ENCODE assay signal across 29 cellular contexts in the genomic region with DNA sequence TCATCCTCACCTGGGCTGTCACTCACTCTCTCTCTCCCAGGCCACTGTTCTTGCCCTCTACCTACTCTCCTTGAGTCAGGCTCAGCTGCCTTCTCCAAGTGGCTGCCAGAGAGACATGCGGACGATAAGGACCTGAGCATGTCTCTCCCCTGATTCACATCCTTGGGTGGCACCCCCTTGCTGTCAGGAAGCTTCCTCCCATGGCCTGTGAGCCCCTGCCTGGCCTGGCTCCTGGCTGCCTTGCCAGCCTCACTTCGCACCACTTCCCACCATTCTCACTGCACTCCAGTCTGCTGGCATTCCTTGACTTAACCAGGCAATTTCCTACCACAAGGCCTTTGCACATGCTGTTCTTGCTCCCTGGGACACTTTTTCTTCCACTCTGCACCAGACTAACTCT. TPM values are rescaled to one million over a fixed set of nuclear protein-coding genes. Genes with fewer than 3 reads are reported as not detected.
DNase-seq lines count a peak whose midpoint lies in the region; ATAC-seq, FAIRE-seq and TF ChIP-seq lines count a peak whose summit lies in the region.
"Had no signal": no experiment of that assay in that cellular context is flagged by ENCODE, and none has a peak within 500 bp of the region (broad histone marks: within the 10 kb centered on the region; RNA-seq: fewer than 3 reads in every experiment).

No MANE protein-coding gene starts in this region.

- TF ChIP-seq RAD21 in Ishikawa (IDR thresholded peaks at IDR 0.05; ENCODE audit: low read depth): no peak

- H3K36me3 Mint-ChIP-seq in osteocyte (ENCODE audit: unreplicated experiment): no peaks in the 10 kb centered on the region
- H3K36me3 Mint-ChIP-seq in T-cell: no peaks in the 10 kb centered on the region
- H3K36me3 Mint-ChIP-seq: CD4-positive, alpha-beta memory T cell; memory B cell; naive thymus-derived CD8-positive, alpha-beta T cell had no signal

- CTCF ChIA-PET in T-cell (lab: Charles Lee): no interaction called here

- FAIRE-seq in bronchial epithelial cell (lab: Jason Lieb, UNC): peak; percentile 97
- FAIRE-seq: small intestine had no signal

- TF ChIP-seq EP300 in Ishikawa (IDR thresholded peaks at IDR 0.05; ENCODE audit: borderline replicate concordance): no peak

- H3K27me3 Mint-ChIP-seq in osteocyte (ENCODE audit: unreplicated experiment) (no peaks in the 10 kb centered on the region), T-cell (peaks cover 11 to 15% of the 10 kb centered on the region in 2 donors)

- POLR2A ChIA-PET in T-cell (lab: Charles Lee): no interaction called here

- H3K4me3 Mint-ChIP-seq in osteocyte (ENCODE audit: unreplicated experiment): no peak overlapping the region
- no peak overlapping the region for H3K4me3 Mint-ChIP-seq in T-cell
- H3K4me3 Mint-ChIP-seq: activated CD4-positive, alpha-beta T cell treated with anti-CD3 and anti-CD28 coated beads, Interleukin-2, amount 10 ng/mL, durations not matched to agents 24 days and 14 days; CD4-positive, alpha-beta memory T cell; endodermal cell; memory B cell; naive thymus-derived CD8-positive, alpha-beta T cell; stimulated activated naive CD8-positive, alpha-beta T cell treated with anti-CD3 and anti-CD28 coated beads, Interleukin-15, amount 100 ng/mL, for 72 hours had no signal

- no peaks in the 10 kb centered on the region for H3K9me3 Mint-ChIP-seq in osteocyte (ENCODE audit: unreplicated experiment)
- no peaks in the 10 kb centered on the region for H3K9me3 Mint-ChIP-seq in T-cell
- H3K9me3 Mint-ChIP-seq: activated CD4-positive, alpha-beta T cell treated with anti-CD3 and anti-CD28 coated beads, Interleukin-2, amount 10 ng/mL, durations not matched to agents 24 days and 14 days; CD4-positive, alpha-beta memory T cell; endodermal cell; memory B cell; naive thymus-derived CD8-positive, alpha-beta T cell; stimulated activated naive CD8-positive, alpha-beta T cell treated with anti-CD3 and anti-CD28 coated beads, Interleukin-15, amount 100 ng/mL, for 72 hours had no signal

- H3K27ac Mint-ChIP-seq in osteocyte (ENCODE audit: unreplicated experiment) (peak overlapping the region; percentile 94), T-cell (no peak overlapping the region)
- H3K27ac Mint-ChIP-seq: activated CD4-positive, alpha-beta T cell treated with anti-CD3 and anti-CD28 coated beads, Interleukin-2, amount 10 ng/mL, durations not matched to agents 24 days and 14 days; CD4-positive, alpha-beta memory T cell; endodermal cell; memory B cell; stimulated activated naive CD8-positive, alpha-beta T cell treated with anti-CD3 and anti-CD28 coated beads, Interleukin-15, amount 100 ng/mL, for 72 hours had no signal

- TF ChIP-seq CTCF in bronchial epithelial cell (IDR thresholded peaks at IDR 0.05; ENCODE audit: insufficient read depth, low read length, severe bottlenecking) (peak; percentile 5), osteocyte (IDR thresholded peaks at IDR 0.05) (no peak)

- intact Hi-C loops in left ventricle myocardium superior (cut with micrococcal nuclease): no loop called here

- no peaks in the 10 kb centered on the region for H3K36me3 ChIP-seq in bronchial epithelial cell (ENCODE audit: control insufficient read depth, insufficient read depth, low read length)

- H3K27me3 ChIP-seq in bronchial epithelial cell (ENCODE audit: control insufficient read depth, insufficient read depth, low read length): no peaks in the 10 kb centered on the region
- H3K27me3 ChIP-seq: hepatocyte had no signal

- DNase-seq in A172 (ENCODE audit: low spot score) (peak; percentile 81), bronchial epithelial cell (ENCODE audit: low read depth) (peak; percentile 89), osteocyte (ENCODE audit: extremely low spot score, unreplicated experiment) (no peak), T-cell (no peak), CD1c-positive myeloid dendritic cell (ENCODE audit: extremely low spot score) (no peak), Ammon's horn (ENCODE audit: low spot score) (no peak), left ventricle myocardium superior (no peak)
- DNase-seq: ACHN; activated CD4-positive, alpha-beta T cell treated with anti-CD3 and anti-CD28 coated beads, Interleukin-2, amount 10 ng/mL, durations not matched to agents 24 days and 14 days; activated gamma-delta T cell; amniotic stem cell; DMS53; endodermal cell; islet precursor cell; Karpas-422; NCI-H1105; NCI-H2107; NCI-H524; small intestine; stimulated activated CD4-positive, alpha-beta T cell treated with anti-CD3 and anti-CD28 coated beads, Interleukin-4, amount 100 ng/mL, for 1 hour; stimulated activated naive CD8-positive, alpha-beta T cell treated with anti-CD3 and anti-CD28 coated beads, Interleukin-15, amount 100 ng/mL, for 72 hours had no signal

- ATAC-seq in T-cell (replicated peaks in 1 of 4) (no peak), left ventricle myocardium superior (no peak)
- ATAC-seq: naive thymus-derived CD8-positive, alpha-beta T cell; stimulated activated naive CD8-positive, alpha-beta T cell treated with anti-CD3 and anti-CD28 coated beads, Interleukin-15, amount 100 ng/mL, for 72 hours had no signal

- H3K4me3 ChIP-seq in bronchial epithelial cell (ENCODE audit: low read depth, low read length): no peak overlapping the region
- H3K4me3 ChIP-seq: hepatocyte had no signal

- peaks cover 48% of the 10 kb centered on the region for H3K4me1 Mint-ChIP-seq in osteocyte (ENCODE audit: unreplicated experiment)
- no peaks in the 10 kb centered on the region for H3K4me1 Mint-ChIP-seq in T-cell

TF ChIP-seq in Ishikawa, 13 proteins besides CTCF, POLR2A, EP300 and RAD21:
- TF ChIP-seq, protein P1, sequence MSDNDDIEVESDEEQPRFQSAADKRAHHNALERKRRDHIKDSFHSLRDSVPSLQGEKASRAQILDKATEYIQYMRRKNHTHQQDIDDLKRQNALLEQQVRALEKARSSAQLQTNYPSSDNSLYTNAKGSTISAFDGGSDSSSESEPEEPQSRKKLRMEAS (IDR thresholded peaks at IDR 0.05): 0 out of 2 replicates have a peak, but pooled peaks have one; percentile 11
- no peak for TF ChIP-seq TCF12 (IDR thresholded peaks at IDR 0.05; ENCODE audit: low read depth)

RNA-seq across cellular contexts. Expression of a gene that starts 2.7 kb away (rescaled TPM):
- total RNA-seq in A172 (2014; rRNA removed; shearing (Covaris generic)): 0.16 TPM in 1 of 2 replicates, not detected in the other
- total RNA-seq in bronchial epithelial cell (24.2 and 53.3 TPM in 2 replicates), osteocyte (0.52 and 1.6 TPM in 2 replicates), T-cell (not detected), left ventricle myocardium superior (not detected)
- total RNA-seq: activated CD4-positive, alpha-beta T cell treated with anti-CD3 and anti-CD28 coated beads, Interleukin-2, amount 10 ng/mL, durations not matched to agents 24 days and 14 days; CD4-positive, alpha-beta memory T cell; fibroblast of villous mesenchyme; naive thymus-derived CD8-positive, alpha-beta T cell had no signal

RNA-seq across cellular contexts. Expression of a gene that starts 34.5 kb away (rescaled TPM):
- 1.9 and 3.1 TPM in 2 replicates for total RNA-seq in A172 (2014; rRNA removed; shearing (Covaris generic))
- total RNA-seq in bronchial epithelial cell (0.77 and 0.79 TPM in 2 replicates), osteocyte (0.16 and 0.24 TPM in 2 replicates), T-cell (not detected), left ventricle myocardium superior (not detected)
- total RNA-seq: activated CD4-positive, alpha-beta T cell treated with anti-CD3 and anti-CD28 coated beads, Interleukin-2, amount 10 ng/mL, durations not matched to agents 24 days and 14 days; CD4-positive, alpha-beta memory T cell; endodermal cell; fibroblast of villous mesenchyme; naive thymus-derived CD8-positive, alpha-beta T cell; pulmonary artery endothelial cell; ureter had no signal

Comparison
In these comparisons a context has a peak if more than half of its experiments do, and no peak if none do; other contexts are left out.
1. DNase-seq: peak in A172 (single experiment) and bronchial epithelial cell (single experiment); none in osteocyte (single experiment), T-cell (0 of 34), CD1c-positive myeloid dendritic cell (single experiment), Ammon's horn (single experiment) and left ventricle myocardium superior (single experiment).